In the genomic region with DNA sequence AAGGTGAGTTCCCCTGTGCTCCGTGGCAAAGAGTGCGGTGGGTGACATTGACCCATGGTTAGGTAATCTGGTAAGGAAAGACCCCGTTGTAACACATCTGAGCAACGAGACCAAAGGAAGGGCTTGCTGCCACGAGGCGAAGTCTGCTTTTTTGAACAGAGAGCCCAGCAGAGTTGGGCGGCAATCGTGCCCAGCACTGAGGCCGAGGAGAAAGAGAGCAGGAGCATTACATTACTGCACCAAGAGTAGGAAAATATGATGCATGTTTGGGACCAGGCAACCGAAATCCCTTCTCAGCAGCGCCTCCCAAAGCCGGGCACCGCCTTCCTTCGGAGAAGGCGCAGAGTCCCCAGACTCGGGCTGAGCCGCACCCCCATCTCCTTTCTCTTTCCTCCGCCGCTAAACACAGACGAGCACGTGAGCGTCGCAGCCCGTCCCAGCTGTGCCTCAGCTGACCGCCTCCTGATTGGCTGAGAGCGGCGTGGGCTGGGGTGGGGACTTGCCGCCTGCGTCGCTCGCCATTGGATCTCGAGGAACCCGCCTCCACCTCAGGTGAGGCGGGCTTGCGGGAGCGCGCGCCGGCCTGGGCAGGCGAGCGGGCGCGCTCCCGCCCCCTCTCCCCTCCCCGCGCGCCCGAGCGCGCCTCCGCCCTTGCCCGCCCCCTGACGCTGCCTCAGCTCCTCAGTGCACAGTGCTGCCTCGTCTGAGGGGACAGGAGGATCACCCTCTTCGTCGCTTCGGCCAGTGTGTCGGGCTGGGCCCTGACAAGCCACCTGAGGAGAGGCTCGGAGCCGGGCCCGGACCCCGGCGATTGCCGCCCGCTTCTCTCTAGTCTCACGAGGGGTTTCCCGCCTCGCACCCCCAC, we compare ENCODE assay signal across 8 cellular contexts. TPM values are rescaled to one million over a fixed set of nuclear protein-coding genes. Genes with fewer than 3 reads are reported as not detected.
DNase-seq lines count a peak whose midpoint lies in the region; ATAC-seq and TF ChIP-seq lines count a peak whose summit lies in the region.

Gene HIF1A (plus strand): TSS at position 684 of the 865 bp plus-strand sequence. CDS start 292 bp downstream, outside the sequence.

- H3K4me1 Mint-ChIP-seq in GM23338 = peaks cover 38% of the 10 kb centered on the region
- H3K4me1 Mint-ChIP-seq in activated T-helper 17 cell treated with anti-CD3 and anti-CD28 coated beads, Interleukin-2, amount 50 U/mL, for 72 hours = peaks cover 38% of the 10 kb centered on the region
- peaks cover 25 to 45% (median 43%) of the 10 kb centered on the region in 3 donors for H3K4me1 Mint-ChIP-seq in naive B cell
- H3K4me1 Mint-ChIP-seq in stimulated activated memory B cell treated with anti-CD40 and anti-IgM and Interleukin-4, amounts not matched to agents 10 μg/mL and 1 μg/mL and 100 μg/mL, for 72 hours = peaks cover 25% of the 10 kb centered on the region

- peak in 1 of 2 experiments; percentile 48; a peak in 2 of 4 replicates for TF ChIP-seq CTCF in GM23338 (conservative IDR thresholded peaks at IDR 0.05; ENCODE audit: low read depth in 2 of 2)

- H2AFZ ChIP-seq in GM23338 = 0 out of 2 replicates have a peak within 1 kb of the TSS, but pooled peaks have one; percentile 23

- H3K27me3 ChIP-seq in GM23338 (ENCODE audit: insufficient read depth) = no peaks in the 10 kb centered on the region

- no peaks in the 10 kb centered on the region for H3F3A ChIP-seq in GM23338 (replicated peaks; ENCODE audit: low read depth)

- peaks cover 31% of the 10 kb centered on the region for H4K20me1 ChIP-seq in GM23338 (replicated peaks; ENCODE audit: insufficient read depth)

- peak within 1 kb of the TSS; percentile 95 for H3K4me2 ChIP-seq in GM23338

- DNase-seq in Daoy (ENCODE audit: low read depth) = peak; percentile 100
- DNase-seq in GM23338 (ENCODE audit: low spot score) = peak; percentile 99
- DNase-seq in LHCN-M2 (ENCODE audit: low read depth) = peak; percentile 99
- DNase-seq in RPMI8226 = peak; percentile 95
- peak; percentile 100 for DNase-seq in fibroblast of gingiva (ENCODE audit: low read depth)
- DNase-seq in naive B cell = peak; percentile 95

- peak within 1 kb of the TSS; percentile 97 for H3K27ac ChIP-seq in GM23338 (ENCODE audit: low read depth)

- H3K36me3 Mint-ChIP-seq in GM23338 (ENCODE audit: low read depth) (peaks cover 10% of the 10 kb centered on the region), naive B cell (peaks cover 11% of the 10 kb centered on the region in 2 donors)
- H3K36me3 Mint-ChIP-seq in activated T-helper 17 cell treated with anti-CD3 and anti-CD28 coated beads, Interleukin-2, amount 50 U/mL, for 72 hours (ENCODE audit: low read depth) = peaks cover 55% of the 10 kb centered on the region
- H3K36me3 Mint-ChIP-seq in stimulated activated memory B cell treated with anti-CD40 and anti-IgM and Interleukin-4, amounts not matched to agents 10 μg/mL and 1 μg/mL and 100 μg/mL, for 72 hours = peaks cover 15% of the 10 kb centered on the region

- ATAC-seq in GM23338 (peak; percentile 88), naive B cell (ENCODE audit: low read depth in 2 of 2) (peak; percentile 92)
- ATAC-seq in activated T-helper 17 cell treated with anti-CD3 and anti-CD28 coated beads, Interleukin-2, amount 50 U/mL, for 72 hours (replicated peaks) = peak; percentile 90
- ATAC-seq in stimulated activated memory B cell treated with anti-CD40 and anti-IgM and Interleukin-4, amounts not matched to agents 10 μg/mL and 1 μg/mL and 100 μg/mL, for 72 hours = peak; percentile 99

- H3K36me3 ChIP-seq in GM23338 (ENCODE audit: insufficient read depth) = no peaks in the 10 kb centered on the region; the same call in 1 of the 2 replicates

- peaks cover 46% of the 10 kb centered on the region for H3K79me2 ChIP-seq in GM23338 (replicated peaks; ENCODE audit: insufficient read depth)

- H3K4me3 Mint-ChIP-seq in GM23338 (peak within 1 kb of the TSS; percentile 96), naive B cell (peak within 1 kb of the TSS; percentile 94 to 100 (median 97))
- H3K4me3 Mint-ChIP-seq in activated T-helper 17 cell treated with anti-CD3 and anti-CD28 coated beads, Interleukin-2, amount 50 U/mL, for 72 hours = peak within 1 kb of the TSS; percentile 99
- peak within 1 kb of the TSS; percentile 93 for H3K4me3 Mint-ChIP-seq in stimulated activated memory B cell treated with anti-CD40 and anti-IgM and Interleukin-4, amounts not matched to agents 10 μg/mL and 1 μg/mL and 100 μg/mL, for 72 hours

- H3K9me2 ChIP-seq in GM23338 (ENCODE audit: insufficient read depth) = no peaks in the 10 kb centered on the region

- peaks cover 41% of the 10 kb centered on the region for H3K4me1 ChIP-seq in GM23338 (ENCODE audit: insufficient read depth)

- peak within 1 kb of the TSS; percentile 93 for H3K4me3 ChIP-seq in GM23338

- H3K27me3 Mint-ChIP-seq in GM23338 (ENCODE audit: insufficient read depth, low read depth, poor library complexity) = peaks cover 5% of the 10 kb centered on the region
- no peaks in the 10 kb centered on the region for H3K27me3 Mint-ChIP-seq in activated T-helper 17 cell treated with anti-CD3 and anti-CD28 coated beads, Interleukin-2, amount 50 U/mL, for 72 hours
- peaks cover 0 to 8% (median 0%) of the 10 kb centered on the region in 3 donors for H3K27me3 Mint-ChIP-seq in naive B cell
- no peaks in the 10 kb centered on the region for H3K27me3 Mint-ChIP-seq in stimulated activated memory B cell treated with anti-CD40 and anti-IgM and Interleukin-4, amounts not matched to agents 10 μg/mL and 1 μg/mL and 100 μg/mL, for 72 hours

- H3K9me3 Mint-ChIP-seq in GM23338 (no peaks in the 10 kb centered on the region; the same call in 2 of the 3 replicates), naive B cell (peaks cover 0 to 11% (median 6%) of the 10 kb centered on the region in 7 donors)
- H3K9me3 Mint-ChIP-seq in activated T-helper 17 cell treated with anti-CD3 and anti-CD28 coated beads, Interleukin-2, amount 50 U/mL, for 72 hours = no peaks in the 10 kb centered on the region
- peaks cover 6% of the 10 kb centered on the region for H3K9me3 Mint-ChIP-seq in stimulated activated memory B cell treated with anti-CD40 and anti-IgM and Interleukin-4, amounts not matched to agents 10 μg/mL and 1 μg/mL and 100 μg/mL, for 72 hours

- H3K27ac Mint-ChIP-seq in GM23338 (peak within 1 kb of the TSS; percentile 99), naive B cell (peak within 1 kb of the TSS; percentile 92 to 99 (median 98))
- peak within 1 kb of the TSS; percentile 96 for H3K27ac Mint-ChIP-seq in activated T-helper 17 cell treated with anti-CD3 and anti-CD28 coated beads, Interleukin-2, amount 50 U/mL, for 72 hours
- H3K27ac Mint-ChIP-seq in stimulated activated memory B cell treated with anti-CD40 and anti-IgM and Interleukin-4, amounts not matched to agents 10 μg/mL and 1 μg/mL and 100 μg/mL, for 72 hours = peak within 1 kb of the TSS; percentile 91

TF ChIP-seq in GM23338, 12 proteins besides CTCF, POLR2A, EP300 and RAD21:
- TF ChIP-seq STAT1 (IDR thresholded peaks at IDR 0.05; ENCODE audit: unreplicated experiment) (no peak), REST (IDR thresholded peaks at IDR 0.05; ENCODE audit: unreplicated experiment) (peak; percentile 14), POLR2AphosphoS5 (IDR thresholded peaks at IDR 0.05; ENCODE audit: low read depth) (peak; percentile 97)

RNA-seq across cellular contexts. Expression of gene HIF1A, which starts in this region (rescaled TPM):
- total RNA-seq in Daoy (2014; rRNA removed; shearing (Covaris generic)) = 258 and 272 TPM in 2 replicates
- 242 and 253 TPM in 2 replicates for total RNA-seq in GM23338 (2014; rRNA removed; shearing (Covaris generic))
- polyA plus RNA-seq in GM23338 (2016; fragmentation: Nextera tagmentation; extraction: Ambion mirVana) = 109 and 113 TPM in 2 replicates
- total RNA-seq in LHCN-M2 (2014; rRNA removed) = 918 and 1,000 TPM in 2 replicates
- polyA plus RNA-seq in LHCN-M2 (2012) = 299 TPM
- total RNA-seq in activated T-helper 17 cell treated with anti-CD3 and anti-CD28 coated beads, Interleukin-2, amount 50 U/mL, for 72 hours = 100 to 1,000 TPM; 123 to 176 TPM
- polyA plus RNA-seq in naive B cell (ENCODE audit: low read depth in 6 of 6) = 100 to 1,000 TPM; 109 to 152 (median 125) TPM

Comparison
In these comparisons a context has a peak if more than half of its experiments do, and no peak if none do; other contexts are left out.
1. Peak in every context shown above with its lines: DNase-seq, ATAC-seq, H3K4me3 ChIP-seq and H3K27ac ChIP-seq.